1 cellular context compared by ENCODE assay signal in genomic region chr1:21098186-21098915, GRCh38.
TF ChIP-seq lines count a peak whose summit lies in the region.

No MANE protein-coding gene starts in this region.

TF ChIP-seq in K562, 482 proteins besides CTCF, POLR2A, EP300 and RAD21 (continued from another document):
- TF ChIP-seq ZNF316 (IDR thresholded peaks at IDR 0.05) (0 out of 2 replicates have a peak, but pooled peaks have one; percentile 5), CHD2 (IDR thresholded peaks at IDR 0.05; ENCODE audit: low read depth, low read length) (no peak)
TF ChIP-seq in K562: peak in this region for 2.
